ENCODE assay signal across 17 cellular contexts in genomic region chr3:56101576-56101975, GRCh38.
DNase-seq lines count a peak whose midpoint lies in the region; ATAC-seq and TF ChIP-seq lines count a peak whose summit lies in the region.
"Had no signal": no experiment of that assay in that cellular context is flagged by ENCODE, and none has a peak within 500 bp of the region (broad histone marks: within the 10 kb centered on the region; RNA-seq: fewer than 3 reads in every experiment).

No MANE protein-coding gene starts in this region.

- H3K4me3 Mint-ChIP-seq in CD4-positive, alpha-beta T cell: no peak overlapping the region
- H3K4me3 Mint-ChIP-seq: B cell; CD4-positive, alpha-beta memory T cell had no signal

- H3K23ac ChIP-seq in mesendoderm (ENCODE audit: low read length): no peak overlapping the region

- no peaks in the 10 kb centered on the region for H3K36me3 Mint-ChIP-seq in CD4-positive, alpha-beta T cell (ENCODE audit: low read depth)
- H3K36me3 Mint-ChIP-seq: CD14-positive monocyte; CD4-positive, alpha-beta memory T cell had no signal

- intact Hi-C loops in CD4-positive, alpha-beta T cell (cut with DNase I, micrococcal nuclease): no loop called here
- intact Hi-C loops in PC-3 (cut with micrococcal nuclease): no loop called here

- DNase-seq in G401 (ENCODE audit: low spot score): peak; percentile 19
- DNase-seq in cerebellar cortex (ENCODE audit: low spot score): peak; percentile 13
- no peak for DNase-seq in mesendoderm
- no peak for DNase-seq in CD4-positive, alpha-beta T cell
- DNase-seq in PC-3: no peak
- no peak for DNase-seq in NCI-H345 (lab: John Stamatoyannopoulos, UW)
- DNase-seq: Calu3; CD4-positive, alpha-beta memory T cell; COR-L47; DMS53; DMS79 treated with DMSO at 0.1 percent for 48 hours; GM23248; H7; HCEC 1CT had no signal

- in situ Hi-C loops in G401 (cut with HindIII; ENCODE audit: low sequenced_read_pairs): no loop called here

- CTCF ChIA-PET in CD4-positive, alpha-beta T cell (lab: Charles Lee): no interaction called here
- CTCF ChIA-PET in PC-3 (lab: Charles Lee): no interaction called here

- no peak overlapping the region for H3K27ac Mint-ChIP-seq in CD4-positive, alpha-beta T cell
- H3K27ac Mint-ChIP-seq: B cell; CD4-positive, alpha-beta memory T cell had no signal

- H3K4me2 ChIP-seq in mesendoderm (ENCODE audit: low read length): no peak overlapping the region
- no peak overlapping the region for H3K4me2 ChIP-seq in PC-3 (ENCODE audit: low read length)
- H3K4me2 ChIP-seq: BLaER1 had no signal

- H3K9me3 ChIP-seq in CD4-positive, alpha-beta T cell (ENCODE audit: control insufficient read depth, low read length): no peaks in the 10 kb centered on the region
- H3K9me3 ChIP-seq in PC-3 (ENCODE audit: low read length): no peaks in the 10 kb centered on the region
- H3K9me3 ChIP-seq: BLaER1 had no signal

- WGBS in mesendoderm (ENCODE audit: extremely low coverage, insufficient coverage, low lambda C conversion rate): no CpG with 5 or more reads among the region's 6 CpGs

- H2BK15ac ChIP-seq in mesendoderm (replicated peaks; ENCODE audit: low read depth): peak overlapping the region; percentile 42

- H3K9ac ChIP-seq in mesendoderm (ENCODE audit: low read length): no peak overlapping the region
- H3K9ac ChIP-seq in PC-3 (ENCODE audit: low read length): no peak overlapping the region
- H3K9ac ChIP-seq: BLaER1, GM23248 had no signal

- TF ChIP-seq CTCF in CD4-positive, alpha-beta T cell (IDR thresholded peaks at IDR 0.05): no peak
- TF ChIP-seq CTCF in PC-3 (conservative IDR thresholded peaks at IDR 0.05; ENCODE audit: low read depth, low read length): no peak

- H4K20me1 ChIP-seq in PC-3 (ENCODE audit: low read length): no peaks in the 10 kb centered on the region
- H4K20me1 ChIP-seq: BLaER1 had no signal

- no peaks in the 10 kb centered on the region for H3K4me1 Mint-ChIP-seq in CD4-positive, alpha-beta T cell (ENCODE audit: low read depth)
- H3K4me1 Mint-ChIP-seq: B cell; CD14-positive monocyte; CD4-positive, alpha-beta memory T cell had no signal

- ATAC-seq in CD4-positive, alpha-beta T cell (ENCODE audit: poor library complexity): no peak
- ATAC-seq in PC-3: no peak

- H3K9me2 ChIP-seq in PC-3 (replicated peaks; ENCODE audit: low read length): no peaks in the 10 kb centered on the region

- H3K4me1 ChIP-seq in mesendoderm (ENCODE audit: control insufficient read depth, low read depth, low read length) (peaks cover 9% of the 10 kb centered on the region), PC-3 (ENCODE audit: insufficient read depth, low read length) (no peaks in the 10 kb centered on the region)
- H3K4me1 ChIP-seq: BLaER1 had no signal

- no peak overlapping the region for H4K5ac ChIP-seq in mesendoderm (ENCODE audit: low read length)

- H2BK5ac ChIP-seq in mesendoderm (ENCODE audit: low read length): no peak overlapping the region

- no peak overlapping the region for H3K18ac ChIP-seq in mesendoderm (ENCODE audit: low read length)

- H3K9me3 Mint-ChIP-seq in CD4-positive, alpha-beta T cell: no peaks in the 10 kb centered on the region

- no peak overlapping the region for H2BK120ac ChIP-seq in mesendoderm (ENCODE audit: low read depth, low read length)

- no peaks in the 10 kb centered on the region for H3K36me3 ChIP-seq in mesendoderm (ENCODE audit: control insufficient read depth, insufficient read depth, low read length)
- H3K36me3 ChIP-seq in PC-3 (ENCODE audit: low read depth, low read length): no peaks in the 10 kb centered on the region
- H3K36me3 ChIP-seq: BLaER1 had no signal

- BruUV-seq in PC-3 (replicated peaks; lab: Mats Ljungman, UMichigan): no TSS peak

- H3K79me1 ChIP-seq in mesendoderm (ENCODE audit: low read length): no peaks in the 10 kb centered on the region

- H3F3A ChIP-seq in PC-3 (ENCODE audit: low read length, unreplicated experiment): no peaks in the 10 kb centered on the region

- H3K79me2 ChIP-seq in mesendoderm (ENCODE audit: control insufficient read depth, insufficient read depth, low read length) (no peaks in the 10 kb centered on the region), PC-3 (ENCODE audit: low read length) (no peaks in the 10 kb centered on the region)

- H3K4ac ChIP-seq in mesendoderm (ENCODE audit: low read depth, low read length): no peak overlapping the region

- H3K27ac ChIP-seq in mesendoderm (ENCODE audit: low read depth, low read length) (no peak overlapping the region), PC-3 (ENCODE audit: low read length) (no peak overlapping the region)
- H3K27ac ChIP-seq in CD4-positive, alpha-beta T cell (ENCODE audit: low read depth, low read length): no peak overlapping the region
- H3K27ac ChIP-seq: BLaER1, GM23248 had no signal

- no peak overlapping the region for H3K4me3 ChIP-seq in mesendoderm (ENCODE audit: low read length)
- no peak overlapping the region for H3K4me3 ChIP-seq in PC-3 (ENCODE audit: low read length)
- H3K4me3 ChIP-seq: BLaER1, GM23248 had no signal

- no peak overlapping the region for H2AFZ ChIP-seq in PC-3 (ENCODE audit: low read length)
- H2AFZ ChIP-seq: GM23248 had no signal

- no peaks in the 10 kb centered on the region for H3K27me3 ChIP-seq in mesendoderm (ENCODE audit: insufficient read depth, low read length, poor library complexity)
- no peaks in the 10 kb centered on the region for H3K27me3 ChIP-seq in CD4-positive, alpha-beta T cell (ENCODE audit: control insufficient read depth, insufficient read depth, low read length)
- no peaks in the 10 kb centered on the region; the same call in 1 of the 2 replicates for H3K27me3 ChIP-seq in PC-3 (ENCODE audit: low read length)
- H3K27me3 ChIP-seq: BLaER1 had no signal

- no peak overlapping the region for H4K8ac ChIP-seq in mesendoderm (ENCODE audit: low read depth, low read length)

- no peak overlapping the region for H2AK5ac ChIP-seq in mesendoderm (ENCODE audit: low read length)

- H3K27me3 Mint-ChIP-seq in CD4-positive, alpha-beta T cell: peaks cover 11% of the 10 kb centered on the region

- POLR2A ChIA-PET in CD4-positive, alpha-beta T cell (lab: Charles Lee): no interaction called here
- POLR2A ChIA-PET in PC-3 (lab: Charles Lee; ENCODE audit: unreplicated experiment): no interaction called here

- no peak overlapping the region for H3K56ac ChIP-seq in mesendoderm (ENCODE audit: low read length)

Comparison
In these comparisons a context has a peak if more than half of its experiments do, and no peak if none do; other contexts are left out.
1. DNase-seq: peak in G401 (single experiment) and cerebellar cortex (single experiment); none in mesendoderm (single experiment), CD4-positive, alpha-beta T cell (0 of 10), PC-3 (single experiment) and NCI-H345 (single experiment).